Comparison of ENCODE assay signal across 1 cellular context in genomic region chr16:88764913-88765349, GRCh38.
TF ChIP-seq lines count a peak whose summit lies in the region.

No MANE protein-coding gene starts in this region.

TF ChIP-seq in K562, 482 proteins besides CTCF, POLR2A, EP300 and RAD21:
- no peak for TF ChIP-seq CREB1 (IDR thresholded peaks at IDR 0.05)
- TF ChIP-seq CREB1 (CRISPR knock-in tag; IDR thresholded peaks at IDR 0.05) = no peak
- no peak for TF ChIP-seq DIDO1 (tag; IDR thresholded peaks at IDR 0.05; ENCODE audit: low read depth)
- no peak for TF ChIP-seq ZNF76 (CRISPR knock-in tag; IDR thresholded peaks at IDR 0.05; ENCODE audit: borderline replicate concordance)
- peak; percentile 63 for TF ChIP-seq POLR2G (IDR thresholded peaks at IDR 0.05; ENCODE audit: low read depth, low read length)
- TF ChIP-seq ZKSCAN3 (CRISPR knock-in tag; IDR thresholded peaks at IDR 0.05) = no peak
- TF ChIP-seq SAFB (IDR thresholded peaks at IDR 0.05; ENCODE audit: borderline replicate concordance, low read depth, low read length) = no peak
- 0 out of 2 replicates have a peak, but pooled peaks have one; percentile 23 for TF ChIP-seq RBFOX2 (IDR thresholded peaks at IDR 0.05; ENCODE audit: low read depth, low read length)
